ENCODE assay signal across 37 cellular contexts in genomic region chr17:42187833-42188232, GRCh38. TPM values are rescaled to one million over a fixed set of nuclear protein-coding genes. Genes with fewer than 3 reads are reported as not detected.
"Had no signal": no experiment of that assay in that cellular context is flagged by ENCODE, and none has a peak within 500 bp of the region (broad histone marks: within the 10 kb centered on the region; RNA-seq: fewer than 3 reads in every experiment).

No MANE protein-coding gene starts in this region.

- ATAC-seq: activated CD8-positive, alpha-beta T cell treated with anti-CD3 and anti-CD28 coated beads for 36 hours; activated T-cell treated with anti-CD3 and anti-CD28 coated beads, Interleukin-2, amount 50 U/mL, for 72 hours; activated T-helper 17 cell treated with anti-CD3 and anti-CD28 coated beads, Interleukin-2, amount 50 U/mL, for 72 hours; body of pancreas; Panc1 had no signal

- DNase-seq: activated B cell treated with CpG ODN at 0.5 μM for 24 hours; activated CD4-positive, alpha-beta T cell treated with anti-CD3 and anti-CD28 coated beads for 4 hours; activated CD4-positive, alpha-beta T cell treated with anti-CD3 and anti-CD28 coated beads, Interleukin-2, amount 50 U/mL, for 4 hours; activated CD4-positive, CD25-positive, alpha-beta regulatory T cell treated with anti-CD3 and anti-CD28 coated beads, Interleukin-2, amount 50 U/mL, for 72 hours; activated CD8-positive, alpha-beta T cell treated with anti-CD3 and anti-CD28 coated beads for 36 hours; activated effector memory CD4-positive, alpha-beta T cell treated with anti-CD3 and anti-CD28 coated beads, Interleukin-2, amount 50 U/mL, for 16 hours; activated naive CD4-positive, alpha-beta T cell; activated T-cell treated with anti-CD3 and anti-CD28 coated beads, Interleukin-2, amount 50 U/mL, for 1 hour; activated T-cell treated with anti-CD3 and anti-CD28 coated beads, Interleukin-2, amount 50 U/mL, for 72 hours; body of pancreas; Karpas-422; NCI-H1105; NCI-H1436; NCI-H1694; NCI-H1930; NCI-H2081 treated with DMSO at 0.1 percent for 48 hours; NCI-H226; NCI-H524 treated with DMSO at 0.1 percent for 48 hours; SHP77 treated with DMSO at 0.1 percent for 48 hours; SW 1271; T-helper 1 cell; T-helper 2 cell; T-helper 9 cell had no signal

- H3K9me3 Mint-ChIP-seq: activated B cell treated with CpG ODN at 0.5 μM for 24 hours; activated CD8-positive, alpha-beta T cell treated with anti-CD3 and anti-CD28 coated beads for 36 hours; activated naive CD4-positive, alpha-beta T cell treated with anti-CD3 and anti-CD28 coated beads, Interleukin-2, amount 50 U/mL, for 24 hours; activated T-cell treated with anti-CD3 and anti-CD28 coated beads, Interleukin-2, amount 50 U/mL, for 72 hours; activated T-helper 17 cell treated with anti-CD3 and anti-CD28 coated beads, Interleukin-2, amount 50 U/mL, for 72 hours; IgD-negative memory B cell had no signal

- H3K4me3 ChIP-seq: adrenal gland, body of pancreas, breast epithelium, SJSA1 had no signal

- H3K36me3 Mint-ChIP-seq: activated naive CD4-positive, alpha-beta T cell treated with anti-CD3 and anti-CD28 coated beads, Interleukin-2, amount 50 U/mL, for 24 hours; IgD-negative memory B cell had no signal

- H3K27me3 Mint-ChIP-seq: activated B cell treated with CpG ODN at 0.5 μM for 24 hours; activated CD8-positive, alpha-beta T cell treated with anti-CD3 and anti-CD28 coated beads for 36 hours; activated naive CD4-positive, alpha-beta T cell treated with anti-CD3 and anti-CD28 coated beads, Interleukin-2, amount 50 U/mL, for 24 hours; activated T-helper 17 cell treated with anti-CD3 and anti-CD28 coated beads, Interleukin-2, amount 50 U/mL, for 72 hours; IgD-negative memory B cell had no signal

- H3K27ac Mint-ChIP-seq: activated B cell treated with CpG ODN at 0.5 μM for 24 hours; activated CD8-positive, alpha-beta T cell treated with anti-CD3 and anti-CD28 coated beads for 36 hours; activated naive CD4-positive, alpha-beta T cell treated with anti-CD3 and anti-CD28 coated beads, Interleukin-2, amount 50 U/mL, for 24 hours; activated T-cell treated with anti-CD3 and anti-CD28 coated beads, Interleukin-2, amount 50 U/mL, for 72 hours; activated T-helper 17 cell treated with anti-CD3 and anti-CD28 coated beads, Interleukin-2, amount 50 U/mL, for 72 hours; IgD-negative memory B cell had no signal

- H3K27ac ChIP-seq: adrenal gland, body of pancreas, breast epithelium, SJSA1, VCaP had no signal

- H3K9me3 ChIP-seq: adrenal gland, body of pancreas, breast epithelium, SJSA1 had no signal

- H3K4me3 Mint-ChIP-seq: activated B cell treated with CpG ODN at 0.5 μM for 24 hours; activated CD8-positive, alpha-beta T cell treated with anti-CD3 and anti-CD28 coated beads for 36 hours; activated naive CD4-positive, alpha-beta T cell treated with anti-CD3 and anti-CD28 coated beads, Interleukin-2, amount 50 U/mL, for 24 hours; activated T-cell treated with anti-CD3 and anti-CD28 coated beads, Interleukin-2, amount 50 U/mL, for 72 hours; activated T-helper 17 cell treated with anti-CD3 and anti-CD28 coated beads, Interleukin-2, amount 50 U/mL, for 72 hours had no signal

- H3K27me3 ChIP-seq: adrenal gland, body of pancreas had no signal

- FAIRE-seq: astrocyte had no signal

- H3K36me3 ChIP-seq: adrenal gland, breast epithelium, SJSA1 had no signal

RNA-seq across cellular contexts. Expression of gene HCRT, which starts 2.6 kb away (rescaled TPM):
- total RNA-seq: activated B cell treated with CpG ODN at 0.5 μM for 24 hours; activated CD8-positive, alpha-beta memory T cell treated with anti-CD3 and anti-CD28 coated beads for 36 hours; activated CD8-positive, alpha-beta T cell treated with anti-CD3 and anti-CD28 coated beads for 36 hours; activated T-cell treated with anti-CD3 and anti-CD28 coated beads, Interleukin-2, amount 50 U/mL, for 72 hours; activated T-helper 17 cell treated with anti-CD3 and anti-CD28 coated beads, Interleukin-2, amount 50 U/mL, for 72 hours; adrenal gland; astrocyte; body of pancreas; breast epithelium; cardiac septum; MCF 10A; NCI-H460; RPMI7951; SJSA1 had no signal
- polyA plus RNA-seq: adrenal gland, IgD-negative memory B cell had no signal

RNA-seq across cellular contexts. Expression of gene KCNH4, which starts 6.9 kb away (rescaled TPM):
- total RNA-seq: astrocyte, body of pancreas, cardiac septum, MCF 10A, SJSA1 had no signal
- polyA plus RNA-seq: IgD-negative memory B cell had no signal
